Comparison of ENCODE assay signal across 8 cellular contexts in the genomic region with DNA sequence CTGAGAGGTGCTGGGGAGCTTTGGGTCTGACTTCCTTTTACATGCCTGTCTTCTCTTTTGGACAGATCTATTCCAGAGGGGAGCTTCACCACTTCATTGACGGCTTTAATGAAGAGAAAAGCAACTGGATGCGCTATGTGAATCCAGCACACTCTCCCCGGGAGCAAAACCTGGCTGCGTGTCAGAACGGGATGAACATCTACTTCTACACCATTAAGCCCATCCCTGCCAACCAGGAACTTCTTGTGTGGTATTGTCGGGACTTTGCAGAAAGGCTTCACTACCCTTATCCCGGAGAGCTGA. TPM values are rescaled to one million over a fixed set of nuclear protein-coding genes. Genes with fewer than 3 reads are reported as not detected.
A peak's percentile ranks its signal among the peaks of the same experiment; 100 is the strongest.
DNase-seq lines count a peak whose midpoint lies in the region; ATAC-seq and TF ChIP-seq lines count a peak whose summit lies in the region.

No MANE protein-coding gene starts in this region.

- H3K27ac Mint-ChIP-seq in GM23338 (no peak overlapping the region), memory B cell (peak overlapping the region; percentile 97)
- peak overlapping the region; percentile 94 for H3K27ac Mint-ChIP-seq in activated naive CD8-positive, alpha-beta T cell treated with anti-CD3 and anti-CD28 coated beads, Interleukin-2, amount 10 ng/mL, durations not matched to agents 7 days and 5 days

- H3K27me3 Mint-ChIP-seq in GM23338 (ENCODE audit: insufficient read depth, low read depth, poor library complexity) (peaks cover 28% of the 10 kb centered on the region), memory B cell (no peaks in the 10 kb centered on the region)
- no peaks in the 10 kb centered on the region for H3K27me3 Mint-ChIP-seq in activated naive CD8-positive, alpha-beta T cell treated with anti-CD3 and anti-CD28 coated beads, Interleukin-2, amount 10 ng/mL, durations not matched to agents 7 days and 5 days

- no peak for TF ChIP-seq CTCF in 22Rv1 (IDR thresholded peaks at IDR 0.05)
- TF ChIP-seq CTCF in GM23338 (conservative IDR thresholded peaks at IDR 0.05; ENCODE audit: low read depth in 2 of 2) = no peak

- peaks cover 49% of the 10 kb centered on the region for H3K4me1 Mint-ChIP-seq in GM23338
- H3K4me1 Mint-ChIP-seq in activated naive CD8-positive, alpha-beta T cell treated with anti-CD3 and anti-CD28 coated beads, Interleukin-2, amount 10 ng/mL, durations not matched to agents 7 days and 5 days = peaks cover 66% of the 10 kb centered on the region
- peaks cover 50% of the 10 kb centered on the region for H3K4me1 Mint-ChIP-seq in memory B cell

- DNase-seq in GM23338 (ENCODE audit: low spot score) (no peak), memory B cell (ENCODE audit: low spot score in 2 of 2) (no peak), NOMO-1 treated with dmso at 0.1 percent for 144 hours (lab: John Stamatoyannopoulos, UW; ENCODE audit: unreplicated experiment) (no peak)
- no peak for DNase-seq in activated naive CD8-positive, alpha-beta T cell treated with anti-CD3 and anti-CD28 coated beads, Interleukin-2, amount 10 ng/mL, durations not matched to agents 7 days and 5 days

- no peaks in the 10 kb centered on the region for H3K9me3 Mint-ChIP-seq in GM23338
- H3K9me3 Mint-ChIP-seq in activated naive CD8-positive, alpha-beta T cell treated with anti-CD3 and anti-CD28 coated beads, Interleukin-2, amount 10 ng/mL, durations not matched to agents 7 days and 5 days = no peaks in the 10 kb centered on the region
- no peaks in the 10 kb centered on the region for H3K9me3 Mint-ChIP-seq in memory B cell

- peak overlapping the region; percentile 78; the same call in 1 of the 2 replicates for H2AFZ ChIP-seq in GM23338

- H3K9me2 ChIP-seq in GM23338 (ENCODE audit: insufficient read depth) = no peaks in the 10 kb centered on the region

- no peaks in the 10 kb centered on the region for H4K20me1 ChIP-seq in GM23338 (replicated peaks; ENCODE audit: insufficient read depth)

- peaks cover 43% of the 10 kb centered on the region for H3K4me1 ChIP-seq in GM23338 (ENCODE audit: insufficient read depth)

- no peaks in the 10 kb centered on the region for H3K79me2 ChIP-seq in GM23338 (replicated peaks; ENCODE audit: insufficient read depth)

- peaks cover 38% of the 10 kb centered on the region for H3K27me3 ChIP-seq in GM23338 (ENCODE audit: insufficient read depth)

- H3K4me3 ChIP-seq in GM23338 = peak overlapping the region; percentile 52

- peak overlapping the region; percentile 52; the same call in 1 of the 2 replicates for H3K27ac ChIP-seq in 22Rv1
- H3K27ac ChIP-seq in GM23338 (ENCODE audit: low read depth) = no peak overlapping the region

- no peaks in the 10 kb centered on the region for H3F3A ChIP-seq in GM23338 (replicated peaks; ENCODE audit: low read depth)

- H3K4me2 ChIP-seq in GM23338 = peak overlapping the region; percentile 79

- POLR2A ChIA-PET in activated naive CD8-positive, alpha-beta T cell treated with anti-CD3 and anti-CD28 coated beads, Interleukin-2, amount 10 ng/mL, durations not matched to agents 7 days and 5 days (lab: Charles Lee) = interaction anchor here (0.6 to 4.2 kb wide), 16 partner anchors 8 to 696 kb away, joined by 3 to 59 read pairs (median 4); a partner anchor contains a TSS

- H3K36me3 ChIP-seq in GM23338 (ENCODE audit: insufficient read depth) = no peaks in the 10 kb centered on the region

- ATAC-seq in GM23338 = peak; percentile 41
- no peak for ATAC-seq in activated naive CD8-positive, alpha-beta T cell treated with anti-CD3 and anti-CD28 coated beads, Interleukin-2, amount 10 ng/mL, durations not matched to agents 7 days and 5 days (ENCODE audit: low read depth)
- ATAC-seq in memory B cell (ENCODE audit: low read depth) = no peak
- ATAC-seq in GM19455 (IDR thresholded peaks at IDR 0.05; ENCODE audit: unreplicated experiment) = no peak
- ATAC-seq in GM19324 (IDR thresholded peaks at IDR 0.05; ENCODE audit: low FRiP score, unreplicated experiment) = no peak
- ATAC-seq in GM18511 (IDR thresholded peaks at IDR 0.05; ENCODE audit: unreplicated experiment) = no peak

- H3K36me3 Mint-ChIP-seq in GM23338 (ENCODE audit: low read depth) (no peaks in the 10 kb centered on the region), memory B cell (peaks cover 10% of the 10 kb centered on the region)
- H3K36me3 Mint-ChIP-seq in activated naive CD8-positive, alpha-beta T cell treated with anti-CD3 and anti-CD28 coated beads, Interleukin-2, amount 10 ng/mL, durations not matched to agents 7 days and 5 days = peaks cover 30% of the 10 kb centered on the region

- H3K4me3 Mint-ChIP-seq in GM23338 (peak overlapping the region; percentile 71), memory B cell (peak overlapping the region; percentile 93)
- peak overlapping the region; percentile 90 for H3K4me3 Mint-ChIP-seq in activated naive CD8-positive, alpha-beta T cell treated with anti-CD3 and anti-CD28 coated beads, Interleukin-2, amount 10 ng/mL, durations not matched to agents 7 days and 5 days

TF ChIP-seq in GM23338, 12 proteins besides CTCF, POLR2A, EP300 and RAD21 (continues in another document):
- TF ChIP-seq, protein P1, sequence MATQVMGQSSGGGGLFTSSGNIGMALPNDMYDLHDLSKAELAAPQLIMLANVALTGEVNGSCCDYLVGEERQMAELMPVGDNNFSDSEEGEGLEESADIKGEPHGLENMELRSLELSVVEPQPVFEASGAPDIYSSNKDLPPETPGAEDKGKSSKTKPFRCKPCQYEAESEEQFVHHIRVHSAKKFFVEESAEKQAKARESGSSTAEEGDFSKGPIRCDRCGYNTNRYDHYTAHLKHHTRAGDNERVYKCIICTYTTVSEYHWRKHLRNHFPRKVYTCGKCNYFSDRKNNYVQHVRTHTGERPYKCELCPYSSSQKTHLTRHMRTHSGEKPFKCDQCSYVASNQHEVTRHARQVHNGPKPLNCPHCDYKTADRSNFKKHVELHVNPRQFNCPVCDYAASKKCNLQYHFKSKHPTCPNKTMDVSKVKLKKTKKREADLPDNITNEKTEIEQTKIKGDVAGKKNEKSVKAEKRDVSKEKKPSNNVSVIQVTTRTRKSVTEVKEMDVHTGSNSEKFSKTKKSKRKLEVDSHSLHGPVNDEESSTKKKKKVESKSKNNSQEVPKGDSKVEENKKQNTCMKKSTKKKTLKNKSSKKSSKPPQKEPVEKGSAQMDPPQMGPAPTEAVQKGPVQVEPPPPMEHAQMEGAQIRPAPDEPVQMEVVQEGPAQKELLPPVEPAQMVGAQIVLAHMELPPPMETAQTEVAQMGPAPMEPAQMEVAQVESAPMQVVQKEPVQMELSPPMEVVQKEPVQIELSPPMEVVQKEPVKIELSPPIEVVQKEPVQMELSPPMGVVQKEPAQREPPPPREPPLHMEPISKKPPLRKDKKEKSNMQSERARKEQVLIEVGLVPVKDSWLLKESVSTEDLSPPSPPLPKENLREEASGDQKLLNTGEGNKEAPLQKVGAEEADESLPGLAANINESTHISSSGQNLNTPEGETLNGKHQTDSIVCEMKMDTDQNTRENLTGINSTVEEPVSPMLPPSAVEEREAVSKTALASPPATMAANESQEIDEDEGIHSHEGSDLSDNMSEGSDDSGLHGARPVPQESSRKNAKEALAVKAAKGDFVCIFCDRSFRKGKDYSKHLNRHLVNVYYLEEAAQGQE (IDR thresholded peaks at IDR 0.05; ENCODE audit: unreplicated experiment) = no peak

RNA-seq across cellular contexts. Expression of a gene that starts 13.1 kb away (rescaled TPM):
- total RNA-seq in GM23338 (2014; rRNA removed; shearing (Covaris generic)) = 0.62 and 0.73 TPM in 2 replicates
- 0.65 and 0.90 TPM in 2 replicates for polyA plus RNA-seq in GM23338 (2016; fragmentation: Nextera tagmentation; extraction: Ambion mirVana)
- 10 to 100 TPM; 20.2 to 21.1 TPM for total RNA-seq in activated naive CD8-positive, alpha-beta T cell treated with anti-CD3 and anti-CD28 coated beads, Interleukin-2, amount 10 ng/mL, durations not matched to agents 7 days and 5 days

Comparison
In these comparisons a context has a peak if more than half of its experiments do, and no peak if none do; other contexts are left out.
1. RNA of a gene that starts 13.1 kb away (total RNA-seq): 20.2 to 21.1 TPM in activated naive CD8-positive, alpha-beta T cell treated with anti-CD3 and anti-CD28 coated beads, Interleukin-2, amount 10 ng/mL, durations not matched to agents 7 days and 5 days; 0.62 to 0.73 TPM in GM23338; every median in the first group is over 10 times any median in the second.
2. Peak in every context shown above with its lines, with median percentiles within 50 percentile points of each other: H3K4me3 Mint-ChIP-seq.